In genomic region chr16:69434066-69434465, GRCh38 we compare ENCODE assay signal across 25 cellular contexts. TPM values are rescaled to one million over a fixed set of nuclear protein-coding genes. Genes with fewer than 3 reads are reported as not detected.
DNase-seq lines count a peak whose midpoint lies in the region; ATAC-seq, FAIRE-seq and TF ChIP-seq lines count a peak whose summit lies in the region.
"Had no signal": no experiment of that assay in that cellular context is flagged by ENCODE, and none has a peak within 500 bp of the region (broad histone marks: within the 10 kb centered on the region; RNA-seq: fewer than 3 reads in every experiment).

No MANE protein-coding gene starts in this region.

- H3K4me3 Mint-ChIP-seq in activated T-cell treated with anti-CD3 and anti-CD28 coated beads, Interleukin-2, amount 50 U/mL, for 24 hours, result no peak overlapping the region
- no peak overlapping the region for H3K4me3 Mint-ChIP-seq in activated T-cell treated with anti-CD3 and anti-CD28 coated beads, Interleukin-2, amount 50 U/mL, for 4 hours
- no peak overlapping the region for H3K4me3 Mint-ChIP-seq in effector memory CD8-positive, alpha-beta T cell

- H3K9me3 ChIP-seq in Loucy (ENCODE audit: insufficient read depth, low read depth, low read length), result no peaks in the 10 kb centered on the region

- H4K20me1 ChIP-seq in Loucy (ENCODE audit: insufficient read depth, low read length, poor library complexity, severe bottlenecking), result peaks cover 26% of the 10 kb centered on the region

- H3K27ac Mint-ChIP-seq in activated T-cell treated with anti-CD3 and anti-CD28 coated beads, Interleukin-2, amount 50 U/mL, for 24 hours, result peak overlapping the region; percentile 83
- peak overlapping the region; percentile 54 to 55 for H3K27ac Mint-ChIP-seq in effector memory CD8-positive, alpha-beta T cell

- peaks cover 47% of the 10 kb centered on the region for H3K4me1 ChIP-seq in Loucy (ENCODE audit: insufficient read depth, low read length, poor library complexity, severe bottlenecking)

- no peaks in the 10 kb centered on the region for H3K9me2 ChIP-seq in Loucy (replicated peaks; ENCODE audit: low read depth, low read length)

- no peak for ATAC-seq in activated T-cell treated with anti-CD3 and anti-CD28 coated beads, Interleukin-2, amount 50 U/mL, for 4 hours
- no peak for ATAC-seq in effector memory CD8-positive, alpha-beta T cell (replicated peaks)
- no peak for ATAC-seq in HG02840 (IDR thresholded peaks at IDR 0.05; ENCODE audit: low FRiP score, unreplicated experiment)

- H3F3A ChIP-seq in Loucy (ENCODE audit: low read depth), result 0 out of 2 replicates have a peak, but pooled peaks cover 4% of the 10 kb centered on the region

- H3K79me2 ChIP-seq in Loucy (ENCODE audit: insufficient read depth, low read length), result peaks cover 95% of the 10 kb centered on the region

- H3K27ac ChIP-seq in 22Rv1, result peak overlapping the region; percentile 68; the same call in 1 of the 2 replicates
- H3K27ac ChIP-seq: PC-9 had no signal

- TF ChIP-seq CTCF in 22Rv1 (IDR thresholded peaks at IDR 0.05) (no peak), Loucy (conservative IDR thresholded peaks at IDR 0.05; ENCODE audit: low read length) (no peak)

- no peaks in the 10 kb centered on the region for H3K27me3 Mint-ChIP-seq in activated T-cell treated with anti-CD3 and anti-CD28 coated beads, Interleukin-2, amount 50 U/mL, for 24 hours
- H3K27me3 Mint-ChIP-seq in activated T-cell treated with anti-CD3 and anti-CD28 coated beads, Interleukin-2, amount 50 U/mL, for 4 hours (ENCODE audit: low read depth), result no peaks in the 10 kb centered on the region
- H3K27me3 Mint-ChIP-seq in effector memory CD8-positive, alpha-beta T cell, result no peaks in the 10 kb centered on the region

- no peak overlapping the region for H2AFZ ChIP-seq in Loucy (ENCODE audit: low read length)
- H2AFZ ChIP-seq: PC-9 had no signal

- peaks cover 24% of the 10 kb centered on the region; the same call in 1 of the 2 replicates for H3K36me3 ChIP-seq in Loucy (ENCODE audit: insufficient read depth, low read length)

- FAIRE-seq in HTR-8/SVneo (lab: Jason Lieb, UNC), result no peak
- FAIRE-seq: G401.6, H54 had no signal

- no peak overlapping the region for H3K4me3 ChIP-seq in Loucy (ENCODE audit: low read length, poor library complexity, severe bottlenecking)
- H3K4me3 ChIP-seq: PC-9 had no signal

- peaks cover 88% of the 10 kb centered on the region for H3K36me3 Mint-ChIP-seq in activated T-cell treated with anti-CD3 and anti-CD28 coated beads, Interleukin-2, amount 50 U/mL, for 24 hours (ENCODE audit: low read depth)
- peaks cover 49% of the 10 kb centered on the region for H3K36me3 Mint-ChIP-seq in activated T-cell treated with anti-CD3 and anti-CD28 coated beads, Interleukin-2, amount 50 U/mL, for 4 hours (ENCODE audit: insufficient read depth)
- H3K36me3 Mint-ChIP-seq in effector memory CD8-positive, alpha-beta T cell (ENCODE audit: insufficient read depth), result peaks cover 28% of the 10 kb centered on the region

- no peak for DNase-seq in activated T-cell treated with anti-CD3 and anti-CD28 coated beads, Interleukin-2, amount 50 U/mL, for 24 hours
- DNase-seq in activated T-cell treated with anti-CD3 and anti-CD28 coated beads, Interleukin-2, amount 50 U/mL, for 4 hours, result no peak
- DNase-seq in effector memory CD8-positive, alpha-beta T cell, result no peak
- DNase-seq in HTR-8/SVneo (ENCODE audit: insufficient read length, low spot score), result no peak
- DNase-seq in hypothalamus (lab: John Stamatoyannopoulos, UW), result no peak
- DNase-seq: COR-L47; DMS53; IMR-90; KG1; MM.1S; NCI-H1048; NCI-H1417; NCI-H1694; NCI-H2029 treated with DMSO at 0.1 percent for 48 hours; NCI-H446 treated with DMSO at 0.1 percent for 48 hours; NCI-H526; NCI-H82; NK-92 treated with Interleukin-12 subunit alpha and Interleukin-12 subunit beta, amount 100 ng/mL, for 24 hours; PC-9; SHP77 had no signal

- H3K4me1 Mint-ChIP-seq in activated T-cell treated with anti-CD3 and anti-CD28 coated beads, Interleukin-2, amount 50 U/mL, for 24 hours (ENCODE audit: low read depth), result peaks cover 76% of the 10 kb centered on the region
- H3K4me1 Mint-ChIP-seq in activated T-cell treated with anti-CD3 and anti-CD28 coated beads, Interleukin-2, amount 50 U/mL, for 4 hours (ENCODE audit: low read depth), result peaks cover 67% of the 10 kb centered on the region
- peaks cover 27 to 57% of the 10 kb centered on the region in 2 donors for H3K4me1 Mint-ChIP-seq in effector memory CD8-positive, alpha-beta T cell (ENCODE audit: low read depth in 2 of 2)

- H3K9me3 Mint-ChIP-seq in activated T-cell treated with anti-CD3 and anti-CD28 coated beads, Interleukin-2, amount 50 U/mL, for 24 hours, result peaks cover 4% of the 10 kb centered on the region
- H3K9me3 Mint-ChIP-seq in activated T-cell treated with anti-CD3 and anti-CD28 coated beads, Interleukin-2, amount 50 U/mL, for 4 hours, result peaks cover under 1% of the 10 kb centered on the region
- H3K9me3 Mint-ChIP-seq in effector memory CD8-positive, alpha-beta T cell, result peaks cover 0 to 2% of the 10 kb centered on the region in 2 donors

- no peak overlapping the region for H3K9ac ChIP-seq in Loucy (ENCODE audit: low read depth, low read length, poor library complexity, severe bottlenecking)

- H3K27me3 ChIP-seq in Loucy (ENCODE audit: insufficient read depth, low read length, poor library complexity, severe bottlenecking), result no peaks in the 10 kb centered on the region

- peak overlapping the region; percentile 12 for H3K4me2 ChIP-seq in Loucy (ENCODE audit: low read depth, low read length, poor library complexity, severe bottlenecking)

RNA-seq across cellular contexts. Expression of gene CYB5B, which starts 9.6 kb away (rescaled TPM):
- total RNA-seq in activated T-cell treated with anti-CD3 and anti-CD28 coated beads, Interleukin-2, amount 50 U/mL, for 4 hours, result 100 to 1,000 TPM; 112 to 124 (median 114) TPM

RNA-seq across cellular contexts. Expression of gene TERF2, which starts 48.3 kb away (rescaled TPM):
- total RNA-seq in activated T-cell treated with anti-CD3 and anti-CD28 coated beads, Interleukin-2, amount 50 U/mL, for 4 hours, result 10 to 100 TPM; 46.5 to 53.4 (median 49.0) TPM
